Comparison of ENCODE assay signal across 8 cellular contexts in the genomic region with DNA sequence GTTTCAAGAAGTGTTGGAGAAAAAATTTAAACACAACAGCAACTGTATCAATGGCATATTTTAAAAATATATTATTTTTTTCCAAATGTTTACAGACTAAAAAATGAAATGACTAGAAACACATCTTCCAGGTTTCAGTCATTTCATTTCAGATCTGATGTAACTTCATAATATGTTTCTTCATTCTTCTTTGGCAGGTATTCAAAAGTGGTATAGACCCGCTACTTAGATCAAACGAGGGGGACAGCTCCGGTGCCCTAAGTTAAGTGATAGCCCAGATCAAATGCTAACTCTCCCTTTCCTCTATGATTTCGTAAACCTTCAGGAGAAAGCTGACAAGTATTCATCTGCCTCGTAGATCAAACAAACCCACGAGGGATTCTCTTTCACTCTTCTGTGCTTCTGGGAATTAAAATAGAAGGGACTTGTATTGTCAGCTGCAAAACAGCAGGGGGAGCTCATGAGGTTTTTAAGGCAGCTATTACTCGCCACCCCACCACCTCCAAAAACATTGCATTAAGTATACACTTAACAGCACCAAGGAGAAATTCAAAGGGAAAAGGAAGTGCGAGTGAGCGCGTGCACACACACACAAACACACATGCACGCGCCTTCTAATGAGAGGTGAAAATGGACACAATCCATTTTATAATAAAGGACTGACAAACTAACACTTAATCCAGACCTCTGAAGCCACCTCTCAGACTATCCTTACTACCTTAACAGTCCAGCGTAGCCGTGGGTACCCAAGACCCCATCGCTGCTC. TPM values are rescaled to one million over a fixed set of nuclear protein-coding genes. Genes with fewer than 3 reads are reported as not detected.
DNase-seq lines count a peak whose midpoint lies in the region; ATAC-seq, FAIRE-seq and TF ChIP-seq lines count a peak whose summit lies in the region.

No MANE protein-coding gene starts in this region.

- no peak overlapping the region for H3K4me3 ChIP-seq in KMS-11 (IDR thresholded peaks at IDR 0.05; ENCODE audit: insufficient read depth, low read depth, low read length)
- peak overlapping the region; percentile 19 for H3K4me3 ChIP-seq in skeletal muscle cell (ENCODE audit: low read depth, low read length)

- H3K27me3 ChIP-seq in KMS-11 (ENCODE audit: insufficient read depth, low read depth), result no peaks in the 10 kb centered on the region

- H3K79me2 ChIP-seq in KMS-11 (ENCODE audit: insufficient read depth, low read depth), result no peaks in the 10 kb centered on the region

- peak; percentile 79 for TF ChIP-seq CTCF in D721Med (IDR thresholded peaks at IDR 0.05; ENCODE audit: insufficient read depth, missing control alignments)
- TF ChIP-seq CTCF in KMS-11 (conservative IDR thresholded peaks at IDR 0.05; ENCODE audit: low read depth, low read length), result peak; percentile 96

- no peak overlapping the region for H3K9ac ChIP-seq in KMS-11

- DNase-seq in D721Med (ENCODE audit: insufficient read length, low spot score) (no peak), SIG-M5 treated with dmso at 0.1 percent for 504 hours (lab: John Stamatoyannopoulos, UW; ENCODE audit: unreplicated experiment) (peak; percentile 79), left cardiac atrium (peak; percentile 45), skeletal muscle cell (ENCODE audit: low read depth) (peak; percentile 19)
- peak; percentile 19 for DNase-seq in activated naive CD8-positive, alpha-beta T cell treated with anti-CD3 and anti-CD28 coated beads, Interleukin-2, amount 50 U/mL, for 16 hours (ENCODE audit: low read depth, low spot score)

- peaks cover 14% of the 10 kb centered on the region for H3K4me1 ChIP-seq in KMS-11 (ENCODE audit: low read depth, poor library complexity, severe bottlenecking)

- H3K27ac ChIP-seq in KMS-11, result no peak overlapping the region

- no peaks in the 10 kb centered on the region for H4K20me1 ChIP-seq in KMS-11 (ENCODE audit: insufficient read depth)

- H3K4me2 ChIP-seq in KMS-11, result peak overlapping the region; percentile 59

- H2AFZ ChIP-seq in KMS-11 (ENCODE audit: low read depth), result peak overlapping the region; percentile 60

- H3K36me3 ChIP-seq in KMS-11 (ENCODE audit: insufficient read depth), result no peaks in the 10 kb centered on the region

- ATAC-seq in GM21367 (IDR thresholded peaks at IDR 0.05; ENCODE audit: unreplicated experiment) (peak; percentile 74), left cardiac atrium (peak; percentile 77 to 88), HG02623 (IDR thresholded peaks at IDR 0.05; ENCODE audit: unreplicated experiment) (no peak)

- FAIRE-seq in D721Med (lab: Jason Lieb, UNC), result no peak

- intact Hi-C loops in left cardiac atrium (cut with DNase I), result loop anchor here (1.0 to 10.0 kb wide), 3 partner anchors 55 to 145 kb away; no protein-coding TSS in a partner anchor

RNA-seq across cellular contexts. Expression of a gene that starts 21.4 kb away (rescaled TPM):
- total RNA-seq in left cardiac atrium, result not detected
